17 cellular contexts compared by ENCODE assay signal in genomic region chr7:55484241-55484640, GRCh38.
DNase-seq lines count a peak whose midpoint lies in the region; ATAC-seq, FAIRE-seq and TF ChIP-seq lines count a peak whose summit lies in the region.
"Had no signal": no experiment of that assay in that cellular context is flagged by ENCODE, and none has a peak within 500 bp of the region (broad histone marks: within the 10 kb centered on the region; RNA-seq: fewer than 3 reads in every experiment).

No MANE protein-coding gene starts in this region.

- no peak overlapping the region for H3K9ac ChIP-seq in H9 (ENCODE audit: extremely low read depth, insufficient read length, low read length)
- no peak overlapping the region for H3K9ac ChIP-seq in GM12878 (ENCODE audit: control insufficient read depth, insufficient read depth, low read length)

- no CpG with 5 or more reads among the region's 5 CpGs for WGBS in H9 (ENCODE audit: extremely low coverage, insufficient read length, low lambda C conversion rate)
- WGBS in GM12878 (ENCODE audit: insufficient coverage, insufficient replicate concordance, low lambda C conversion rate, missing lambda C conversion rate): 83% methylated on average over 5 of the region's 5 CpGs
- 80 to 92% (median 91%) methylated on average over 5 of the region's 5 CpGs for WGBS in spleen, 5 donors
- 94% methylated on average over 5 of the region's 5 CpGs for WGBS in esophagus muscularis mucosa

- peak overlapping the region; percentile 15 to 19 for H3K4me3 Mint-ChIP-seq in activated T-cell treated with anti-CD3 and anti-CD28 coated beads, Interleukin-2, amount 50 U/mL, for 72 hours
- no peak overlapping the region for H3K4me3 Mint-ChIP-seq in H9
- H3K4me3 Mint-ChIP-seq: nephron progenitor cell had no signal

- H2AK5ac ChIP-seq in H9 (ENCODE audit: insufficient read length, low read length): no peak overlapping the region

- peak; percentile 15 to 18 for DNase-seq in activated T-cell treated with anti-CD3 and anti-CD28 coated beads, Interleukin-2, amount 50 U/mL, for 72 hours
- no peak for DNase-seq in activated T-cell treated with anti-CD3 and anti-CD28 coated beads for 4 hours
- peak; percentile 5 for DNase-seq in H9
- DNase-seq in GM12878 (ENCODE audit: low read depth, low spot score): no peak
- peak; percentile 60 for DNase-seq in spleen
- no peak for DNase-seq in esophagus muscularis mucosa (ENCODE audit: extremely low spot score)
- DNase-seq in medulla oblongata (ENCODE audit: extremely low spot score): no peak
- DNase-seq: cortex of kidney, H7, lower lobe of right lung, NCI-H1092, NCI-H524 treated with DMSO at 0.1 percent for 48 hours, nephron progenitor cell, PC-3 had no signal

- H3K27me3 ChIP-seq in H9 (ENCODE audit: insufficient read depth, low read length) (no peaks in the 10 kb centered on the region), GM12878 (replicated peaks in 1 of 2; ENCODE audit: control insufficient read depth in 2 of 2, insufficient read depth in 2 of 2, low read length in 1 of 2) (no peaks in the 10 kb centered on the region), spleen (replicated peaks in 1 of 7) (no peaks in the 10 kb centered on the region), esophagus muscularis mucosa (no peaks in the 10 kb centered on the region)
- H3K27me3 ChIP-seq: gastroesophageal sphincter, SJSA1 had no signal

- SMC1A ChIA-PET in GM12878 (lab: Charles Lee; ENCODE audit: uncharacterized antibody, unreplicated experiment): interaction anchor here (0.7 to 1.4 kb wide), 2 partner anchors 18 to 85 kb away, joined by 3 to 5 read pairs; no protein-coding TSS in a partner anchor

- no peak overlapping the region for H3K4me2 ChIP-seq in H9 (ENCODE audit: insufficient read depth, insufficient read length, low read length)
- H3K4me2 ChIP-seq in GM12878 (ENCODE audit: control insufficient read depth, insufficient read depth): no peak overlapping the region

- H3K9me3 Mint-ChIP-seq in activated T-cell treated with anti-CD3 and anti-CD28 coated beads, Interleukin-2, amount 50 U/mL, for 72 hours: no peaks in the 10 kb centered on the region
- H3K9me3 Mint-ChIP-seq in H9: no peaks in the 10 kb centered on the region
- H3K9me3 Mint-ChIP-seq: nephron progenitor cell had no signal

- H3K36me3 ChIP-seq in GM12878 (ENCODE audit: control insufficient read depth in 2 of 2, insufficient read depth in 2 of 2, low read length in 1 of 2) (peaks cover 33 to 36% of the 10 kb centered on the region in 2 experiments; a peak in 3 of 4 replicates), spleen (peaks cover 0 to 96% (median 33%) of the 10 kb centered on the region in 6 donors), esophagus muscularis mucosa (peaks cover 9 to 45% (median 17%) of the 10 kb centered on the region in 4 donors)

- BruUV-seq in GM12878 (replicated peaks; lab: Mats Ljungman, UMichigan): TSS peak; percentile 11

- no peaks in the 10 kb centered on the region for H3K79me1 ChIP-seq in H9 (ENCODE audit: insufficient read depth, low read depth, low read length, poor library complexity, severe bottlenecking)

- no peak overlapping the region for H3K4me3 ChIP-seq in GM12878
- no peak overlapping the region for H3K4me3 ChIP-seq in spleen
- H3K4me3 ChIP-seq in esophagus muscularis mucosa: no peak overlapping the region
- H3K4me3 ChIP-seq: gastroesophageal sphincter, lower lobe of right lung, SJSA1 had no signal

- no peak for TF ChIP-seq EP300 in GM12878 (IDR thresholded peaks at IDR 0.05; ENCODE audit: borderline replicate concordance in 1 of 2, control insufficient read depth in 1 of 2, low read depth in 2 of 2, low read length in 2 of 2)
- TF ChIP-seq EP300 in esophagus muscularis mucosa (IDR thresholded peaks at IDR 0.05): no peak

- H4K5ac ChIP-seq in H9 (ENCODE audit: insufficient read length, low read depth, low read length): no peak overlapping the region

- ATAC-seq in activated T-cell treated with anti-CD3 and anti-CD28 coated beads, Interleukin-2, amount 50 U/mL, for 72 hours (replicated peaks in 1 of 2): peak; percentile 51 to 67
- ATAC-seq in GM12878: peak; percentile 37; the same call in 2 of the 3 replicates
- ATAC-seq: gastroesophageal sphincter, lower lobe of right lung, PC-3 had no signal

- H2BK12ac ChIP-seq in H9 (ENCODE audit: insufficient read length, low read depth, low read length): no peak overlapping the region

- H4K8ac ChIP-seq in H9 (replicated peaks; ENCODE audit: insufficient read length, low read depth, low read length): no peak overlapping the region

- no peaks in the 10 kb centered on the region for H3K27me3 Mint-ChIP-seq in activated T-cell treated with anti-CD3 and anti-CD28 coated beads, Interleukin-2, amount 50 U/mL, for 72 hours (ENCODE audit: low read depth)
- H3K27me3 Mint-ChIP-seq in H9 (ENCODE audit: low read depth): no peaks in the 10 kb centered on the region; the same call in 1 of the 2 replicates

- intact Hi-C loops in GM12878 (cut with micrococcal nuclease; ENCODE audit: unreplicated experiment): no loop called here
- intact Hi-C loops in spleen (cut with DNase I; ENCODE audit: low total_unique reads): no loop called here
- intact Hi-C loops in esophagus muscularis mucosa (cut with DNase I): no loop called here

- no peak overlapping the region for H2BK120ac ChIP-seq in H9 (ENCODE audit: low read depth, low read length, poor library complexity, severe bottlenecking)

- H3K36me3 Mint-ChIP-seq in activated T-cell treated with anti-CD3 and anti-CD28 coated beads, Interleukin-2, amount 50 U/mL, for 72 hours (ENCODE audit: insufficient read depth in 2 of 2): peaks cover 4 to 20% of the 10 kb centered on the region in 2 donors
- peaks cover 9 to 34% (median 11%) of the 10 kb centered on the region in 3 experiments; a peak in 6 of 7 replicates for H3K36me3 Mint-ChIP-seq in H9 (ENCODE audit: insufficient read depth in 1 of 3, low read depth in 3 of 3)

- FAIRE-seq in GM12878 (lab: Jason Lieb, UNC): no peak
- FAIRE-seq: GM12892 had no signal

- in situ Hi-C loops in GM12878 (cut with MboI): no loop called here

- H3T11ph ChIP-seq in H9 (ENCODE audit: low read length): no peak overlapping the region

- H3K27ac ChIP-seq in H9 (ENCODE audit: insufficient read length, low read depth, low read length) (no peak overlapping the region), GM12878 (ENCODE audit: control insufficient read depth, insufficient read depth) (no peak overlapping the region), spleen (no peak overlapping the region), esophagus muscularis mucosa (replicated peaks in 1 of 4) (no peak overlapping the region)
- H3K27ac ChIP-seq: gastroesophageal sphincter, lower lobe of right lung, SJSA1 had no signal

- H3K79me2 ChIP-seq in H9 (ENCODE audit: insufficient read depth, low read length): no peaks in the 10 kb centered on the region
- peaks cover 5% of the 10 kb centered on the region for H3K79me2 ChIP-seq in GM12878 (ENCODE audit: control insufficient read depth, insufficient read depth, low read length)

- CTCF ChIA-PET in GM12878 (lab: Yijun Ruan, JAX): interaction anchor here (1.0 kb wide), 1 partner anchor 17 kb away, joined by 3 read pairs; no protein-coding TSS in a partner anchor

- H3K4me1 Mint-ChIP-seq in activated T-cell treated with anti-CD3 and anti-CD28 coated beads, Interleukin-2, amount 50 U/mL, for 72 hours (ENCODE audit: low read depth): peaks cover 76% of the 10 kb centered on the region
- H3K4me1 Mint-ChIP-seq in H9: peaks cover 8% of the 10 kb centered on the region in 2 experiments; a peak in 3 of 4 replicates

- peak overlapping the region; percentile 89 for H3K27ac Mint-ChIP-seq in activated T-cell treated with anti-CD3 and anti-CD28 coated beads, Interleukin-2, amount 50 U/mL, for 72 hours
- H3K27ac Mint-ChIP-seq in H9: no peak overlapping the region
- H3K27ac Mint-ChIP-seq: nephron progenitor cell had no signal

- H4K91ac ChIP-seq in H9 (ENCODE audit: insufficient read length, low read depth, low read length): no peak overlapping the region

- no peak overlapping the region for H3K23ac ChIP-seq in H9 (ENCODE audit: insufficient read length, low read depth, low read length)

- H3K18ac ChIP-seq in H9 (ENCODE audit: insufficient read length, low read depth, low read length): no peak overlapping the region

- POLR2A ChIA-PET in GM12878 (lab: Charles Lee): no interaction called here

- H3K9me3 ChIP-seq in H9 (ENCODE audit: control insufficient read depth, low read depth, low read length) (no peaks in the 10 kb centered on the region), GM12878 (replicated peaks; ENCODE audit: control insufficient read depth, insufficient read depth, low read length) (no peaks in the 10 kb centered on the region), spleen (no peaks in the 10 kb centered on the region), esophagus muscularis mucosa (no peaks in the 10 kb centered on the region)
- H3K9me3 ChIP-seq: gastroesophageal sphincter, lower lobe of right lung, SJSA1 had no signal

- no peak overlapping the region for H2BK15ac ChIP-seq in H9 (ENCODE audit: low read depth, low read length)

- H4K20me1 ChIP-seq in H9 (ENCODE audit: control insufficient read depth, insufficient read depth, insufficient read length) (no peaks in the 10 kb centered on the region), GM12878 (ENCODE audit: control insufficient read depth, insufficient read depth) (0 out of 2 replicates have a peak, but pooled peaks cover 3% of the 10 kb centered on the region)

- H3K4ac ChIP-seq in H9 (ENCODE audit: low read depth, low read length): no peak overlapping the region

- TF ChIP-seq POLR2A in GM12878 (IDR thresholded peaks at IDR 0.05; ENCODE audit: low read depth, low read length): no peak
- no peak for TF ChIP-seq POLR2A in spleen (IDR thresholded peaks at IDR 0.05)
- no peak for TF ChIP-seq POLR2A in esophagus muscularis mucosa (IDR thresholded peaks at IDR 0.05; ENCODE audit: low read depth)

- H2AFZ ChIP-seq in H9 (ENCODE audit: low read length): no peak overlapping the region
- no peak overlapping the region for H2AFZ ChIP-seq in GM12878 (ENCODE audit: control insufficient read depth, low read depth, low read length)

- no peak overlapping the region for H2BK5ac ChIP-seq in H9 (ENCODE audit: insufficient read length, low read length)

- no peaks in the 10 kb centered on the region for H3K23me2 ChIP-seq in H9 (ENCODE audit: insufficient read length, low read depth, low read length, poor library complexity, severe bottlenecking)

- H3K14ac ChIP-seq in H9 (ENCODE audit: insufficient read depth, low read length): no peak overlapping the region

- RAD21 ChIA-PET in GM12878 (lab: Charles Lee; ENCODE audit: unreplicated experiment): no interaction called here

- no peak overlapping the region for H2BK20ac ChIP-seq in H9 (ENCODE audit: low read depth, low read length, poor library complexity, severe bottlenecking)

- no peak for TF ChIP-seq RAD21 in GM12878 (IDR thresholded peaks at IDR 0.05; ENCODE audit: insufficient read depth, low read depth, low read length)

- H3K4me1 ChIP-seq in H9 (ENCODE audit: insufficient read depth, low read length) (no peaks in the 10 kb centered on the region), GM12878 (ENCODE audit: control insufficient read depth, insufficient read depth, low read length) (peaks cover 7% of the 10 kb centered on the region), spleen (peaks cover 0 to 22% (median 0%) of the 10 kb centered on the region in 6 donors), esophagus muscularis mucosa (no peaks in the 10 kb centered on the region)
- H3K4me1 ChIP-seq: gastroesophageal sphincter, lower lobe of right lung had no signal

- no peak for TF ChIP-seq CTCF in H9 (conservative IDR thresholded peaks at IDR 0.05)
- no peak for TF ChIP-seq CTCF in GM12878 (IDR thresholded peaks at IDR 0.05 in 2 of 3, conservative IDR thresholded peaks at IDR 0.05 in 1 of 3; ENCODE audit: control insufficient read depth in 2 of 3, extremely low read depth in 1 of 3, insufficient read depth in 1 of 3, low read depth in 3 of 3, low read length in 3 of 3)
- TF ChIP-seq CTCF in spleen (IDR thresholded peaks at IDR 0.05 in 8 of 11, conservative IDR thresholded peaks at IDR 0.05 in 3 of 11): no peak
- no peak for TF ChIP-seq CTCF in esophagus muscularis mucosa (IDR thresholded peaks at IDR 0.05)

- H3K56ac ChIP-seq in H9 (ENCODE audit: insufficient read length, low read depth, low read length): no peak overlapping the region

Comparison
In these comparisons a context has a peak if more than half of its experiments do, and no peak if none do; other contexts are left out.
1. DNase-seq: peak in activated T-cell treated with anti-CD3 and anti-CD28 coated beads, Interleukin-2, amount 50 U/mL, for 72 hours (2 of 2), H9 (single experiment) and spleen (single experiment); none in activated T-cell treated with anti-CD3 and anti-CD28 coated beads for 4 hours (single experiment), GM12878 (single experiment), esophagus muscularis mucosa (single experiment) and medulla oblongata (single experiment).
2. H3K4me3 Mint-ChIP-seq: peak in activated T-cell treated with anti-CD3 and anti-CD28 coated beads, Interleukin-2, amount 50 U/mL, for 72 hours (2 of 2); none in H9 (0 of 2).